In genomic region chr17:7027335-7027734, GRCh38 we compare ENCODE assay signal across 1 cellular context.
TF ChIP-seq lines count a peak whose summit lies in the region.

No MANE protein-coding gene starts in this region.

TF ChIP-seq in IMR-90, 13 proteins besides CTCF, POLR2A, EP300 and RAD21 (continued from another document):
- TF ChIP-seq SMC3 (IDR thresholded peaks at IDR 0.05; ENCODE audit: low read depth, low read length), result no peak
- no peak for TF ChIP-seq RCOR1 (IDR thresholded peaks at IDR 0.05; ENCODE audit: insufficient replicate concordance, low read length)
- TF ChIP-seq RFX5 (IDR thresholded peaks at IDR 0.05; ENCODE audit: low read depth, low read length), result no peak
- TF ChIP-seq MAFK (IDR thresholded peaks at IDR 0.05; ENCODE audit: low read depth, low read length), result no peak
- no peak for TF ChIP-seq CHD1 (IDR thresholded peaks at IDR 0.05; ENCODE audit: low read depth, low read length)
- TF ChIP-seq, protein P1, sequence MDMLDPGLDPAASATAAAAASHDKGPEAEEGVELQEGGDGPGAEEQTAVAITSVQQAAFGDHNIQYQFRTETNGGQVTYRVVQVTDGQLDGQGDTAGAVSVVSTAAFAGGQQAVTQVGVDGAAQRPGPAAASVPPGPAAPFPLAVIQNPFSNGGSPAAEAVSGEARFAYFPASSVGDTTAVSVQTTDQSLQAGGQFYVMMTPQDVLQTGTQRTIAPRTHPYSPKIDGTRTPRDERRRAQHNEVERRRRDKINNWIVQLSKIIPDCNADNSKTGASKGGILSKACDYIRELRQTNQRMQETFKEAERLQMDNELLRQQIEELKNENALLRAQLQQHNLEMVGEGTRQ (IDR thresholded peaks at IDR 0.05; ENCODE audit: low read depth, low read length), result no peak
